ENCODE assay signal across 27 cellular contexts in genomic region chr9:131140550-131140949, GRCh38. TPM values are rescaled to one million over a fixed set of nuclear protein-coding genes. Genes with fewer than 3 reads are reported as not detected.
"Had no signal": no experiment of that assay in that cellular context is flagged by ENCODE, and none has a peak within 500 bp of the region (broad histone marks: within the 10 kb centered on the region; RNA-seq: fewer than 3 reads in every experiment).

No MANE protein-coding gene starts in this region.

- H3K36me3 ChIP-seq: uterus had no signal

- H3K4me1 ChIP-seq: heart right ventricle, lower lobe of right lung, parathyroid adenoma, right atrium auricular region, right lobe of liver, suprapubic skin, tibial artery, uterus had no signal

- H3K4me2 ChIP-seq: hepatocyte, smooth muscle cell had no signal

- DNase-seq: heart right ventricle; kidney glomerular epithelial cell; left cardiac atrium; left ventricle myocardium superior; lower lobe of right lung; mammary epithelial cell; mesenchymal stem cell; naive thymus-derived CD8-positive, alpha-beta T cell; occipital lobe; right lobe of liver; stimulated activated CD4-positive, alpha-beta T cell treated with anti-CD3 and anti-CD28 coated beads, Interleukin-1b, Interleukin-23, amount 100 ng/mL, for 48 hours; stimulated activated CD4-positive, alpha-beta T cell treated with anti-CD3 and anti-CD28 coated beads, Interleukin-2, amount 100 ng/mL, for 48 hours; stimulated activated CD4-positive, alpha-beta T cell treated with anti-CD3 and anti-CD28 coated beads, Interleukin-4, amount 100 ng/mL, for 4 hours; stimulated activated CD8-positive, alpha-beta memory T cell treated with anti-CD3 and anti-CD28 coated beads, Interleukin-4, amount 100 ng/mL, for 48 hours; stimulated activated naive CD4-positive, alpha-beta T cell treated with Interleukin-2 at 50 U/mL for 16 hours; tibial artery; uterus had no signal

- H3K27me3 ChIP-seq: heart right ventricle, hepatocyte, neutrophil, right atrium auricular region, right lobe of liver, suprapubic skin, tibial artery, uterus had no signal

- ATAC-seq: heart right ventricle; left cardiac atrium; left lobe of liver; left ventricle myocardium superior; lower lobe of right lung; naive thymus-derived CD8-positive, alpha-beta T cell; right lobe of liver; stimulated activated memory B cell treated with anti-CD40 and anti-IgM and Interleukin-4, amounts not matched to agents 10 μg/mL and 1 μg/mL and 100 μg/mL, for 72 hours had no signal

- H3K79me2 ChIP-seq: hepatocyte, parathyroid adenoma had no signal

- H3K4me3 ChIP-seq: heart right ventricle, hepatocyte, lower lobe of right lung, right atrium auricular region, right lobe of liver, smooth muscle cell, suprapubic skin, thoracic aorta, tibial artery, uterus had no signal

- H2AFZ ChIP-seq: hepatocyte, parathyroid adenoma had no signal

- H3K27ac ChIP-seq: heart right ventricle, hepatocyte, lower lobe of right lung, neutrophil, parathyroid adenoma, right atrium auricular region, right lobe of liver, suprapubic skin, thoracic aorta, tibial artery, uterus had no signal

- H3K9ac ChIP-seq: parathyroid adenoma had no signal

- H3K9me3 ChIP-seq: heart right ventricle, lower lobe of right lung, neutrophil, right atrium auricular region, right lobe of liver, suprapubic skin, thoracic aorta, tibial artery, uterus had no signal

- FAIRE-seq: keratinocyte had no signal

RNA-seq across cellular contexts. Expression of gene AIF1L, which starts 44.2 kb away (rescaled TPM):
- total RNA-seq: naive thymus-derived CD8-positive, alpha-beta T cell had no signal
- polyA plus RNA-seq: naive thymus-derived CD8-positive, alpha-beta T cell had no signal
